Comparison of ENCODE assay signal across 8 cellular contexts in the genomic region with DNA sequence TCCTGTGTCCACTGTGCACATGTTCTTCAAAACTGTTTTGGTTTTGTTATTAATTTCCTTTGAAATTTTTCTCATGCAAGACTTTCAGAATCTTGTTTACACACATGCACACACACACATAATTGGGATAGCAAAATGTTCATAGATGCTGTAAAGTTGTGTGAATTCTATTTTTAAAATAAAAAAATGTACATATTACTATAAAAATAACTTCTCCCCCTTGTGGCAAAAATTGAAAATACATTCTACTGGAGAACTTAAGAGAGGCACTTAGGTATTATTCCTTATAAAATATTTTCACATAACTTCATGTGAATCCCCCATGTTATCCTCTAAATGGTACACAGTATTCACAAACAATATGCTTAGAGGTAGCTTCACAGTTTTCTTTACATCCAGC.
DNase-seq lines count a peak whose midpoint lies in the region; ATAC-seq, FAIRE-seq and TF ChIP-seq lines count a peak whose summit lies in the region.
"Not testable (repeated sequence)": the region's sequence is repeated elsewhere in the genome, so short reads cannot be mapped to it uniquely, and the experiment has no call there.

No MANE protein-coding gene starts in this region.

- H3K4me3 Mint-ChIP-seq in brain; osteocyte (ENCODE audit: unreplicated experiment): not testable (repeated sequence)

- ATAC-seq in A549 (peak in 1 of 2 experiments; percentile 65; a peak in 4 of 6 replicates), left lobe of liver (peak; percentile 30)

- POLR2A ChIA-PET in A549 (lab: Yijun Ruan, JAX), result not testable (repeated sequence)

- H3K36me3 Mint-ChIP-seq in brain; osteocyte (ENCODE audit: unreplicated experiment): not testable (repeated sequence)

- DNase-seq in A549 (ENCODE audit: low read depth in 1 of 2, low spot score in 1 of 2); GM06990 (ENCODE audit: extremely low read depth, insufficient read length); SK-N-MC (ENCODE audit: low read depth, low spot score); fibroblast of mammary gland (ENCODE audit: low read depth); left lobe of liver (ENCODE audit: low spot score); osteocyte (ENCODE audit: extremely low spot score, unreplicated experiment): not testable (repeated sequence)
- DNase-seq in NCI-H69 (lab: John Stamatoyannopoulos, UW), result peak; percentile 35

- not testable (repeated sequence) for H3K36me3 ChIP-seq in GM06990 (ENCODE audit: control insufficient read depth, insufficient read depth, low read length)
- H3K36me3 ChIP-seq in SK-N-MC (ENCODE audit: insufficient read depth, low read length), result peaks cover 14% of the 10 kb centered on the region

- peak; percentile 54 for FAIRE-seq in A549 (lab: Jason Lieb, UNC)

- not testable (repeated sequence) for H3K4me3 ChIP-seq in A549; GM06990 (replicated peaks; ENCODE audit: low read depth, low read length); SK-N-MC; fibroblast of mammary gland (ENCODE audit: control insufficient read depth, low read depth, low read length)

- not testable (repeated sequence) for H3K27me3 ChIP-seq in GM06990 (replicated peaks; ENCODE audit: control insufficient read depth, insufficient read depth, low read length)

- not testable (repeated sequence) for H3K9me3 Mint-ChIP-seq in brain; osteocyte (ENCODE audit: unreplicated experiment)

- CTCF ChIA-PET in A549 (lab: Yijun Ruan, JAX), result not testable (repeated sequence)

- TF ChIP-seq EP300 in A549 (IDR thresholded peaks at IDR 0.05), result not testable (repeated sequence)

- H3K27ac ChIP-seq in A549, result not testable (repeated sequence)
- peak overlapping the region; percentile 26; the same call in 1 of the 2 replicates for H3K27ac ChIP-seq in SK-N-MC

- H3K4me2 ChIP-seq in A549, result not testable (repeated sequence)

- not testable (repeated sequence) for TF ChIP-seq RAD21 in A549 (conservative IDR thresholded peaks at IDR 0.05 in 1 of 2, IDR thresholded peaks at IDR 0.05 in 1 of 2)

- not testable (repeated sequence) for H3K27ac Mint-ChIP-seq in brain; osteocyte (ENCODE audit: unreplicated experiment)

- not testable (repeated sequence) for TF ChIP-seq POLR2A in A549 (IDR thresholded peaks at IDR 0.05; ENCODE audit: low read length)

- TF ChIP-seq CTCF in A549 (IDR thresholded peaks at IDR 0.05), result peak; percentile 39
- TF ChIP-seq CTCF in GM06990 (IDR thresholded peaks at IDR 0.05; ENCODE audit: insufficient read depth, low read length, poor library complexity, severe bottlenecking), result peak; percentile 14
- peak; percentile 60 to 67 for TF ChIP-seq CTCF in brain (conservative IDR thresholded peaks at IDR 0.05)
- peak; percentile 10 for TF ChIP-seq CTCF in fibroblast of mammary gland (conservative IDR thresholded peaks at IDR 0.05; ENCODE audit: control insufficient read depth, insufficient read depth, low read depth, low read length)
- TF ChIP-seq CTCF in osteocyte (IDR thresholded peaks at IDR 0.05), result peak; percentile 51

- not testable (repeated sequence) for H3K4me1 ChIP-seq in A549

- not testable (repeated sequence) for H3K9me3 ChIP-seq in A549; SK-N-MC (ENCODE audit: low read depth, low read length)

- not testable (repeated sequence) for H3K27me3 Mint-ChIP-seq in brain; osteocyte (ENCODE audit: unreplicated experiment)

- H3K4me1 Mint-ChIP-seq in brain; osteocyte (ENCODE audit: unreplicated experiment): not testable (repeated sequence)

- H3K9ac ChIP-seq in SK-N-MC (ENCODE audit: insufficient read length), result not testable (repeated sequence)

TF ChIP-seq in A549, 52 proteins besides CTCF, POLR2A, EP300 and RAD21:
- TF ChIP-seq SMC3 (IDR thresholded peaks at IDR 0.05), result peak; percentile 20; the same call in 1 of the 3 replicates

Comparison
In these comparisons a context has a peak if more than half of its experiments do, and no peak if none do; other contexts are left out.
1. CTCF ChIP-seq: peak in every context shown above with its lines; median percentile 64 in brain; 51 in osteocyte; 39 in A549; 14 in GM06990; 10 in fibroblast of mammary gland.